8 cellular contexts compared by ENCODE assay signal in the genomic region with DNA sequence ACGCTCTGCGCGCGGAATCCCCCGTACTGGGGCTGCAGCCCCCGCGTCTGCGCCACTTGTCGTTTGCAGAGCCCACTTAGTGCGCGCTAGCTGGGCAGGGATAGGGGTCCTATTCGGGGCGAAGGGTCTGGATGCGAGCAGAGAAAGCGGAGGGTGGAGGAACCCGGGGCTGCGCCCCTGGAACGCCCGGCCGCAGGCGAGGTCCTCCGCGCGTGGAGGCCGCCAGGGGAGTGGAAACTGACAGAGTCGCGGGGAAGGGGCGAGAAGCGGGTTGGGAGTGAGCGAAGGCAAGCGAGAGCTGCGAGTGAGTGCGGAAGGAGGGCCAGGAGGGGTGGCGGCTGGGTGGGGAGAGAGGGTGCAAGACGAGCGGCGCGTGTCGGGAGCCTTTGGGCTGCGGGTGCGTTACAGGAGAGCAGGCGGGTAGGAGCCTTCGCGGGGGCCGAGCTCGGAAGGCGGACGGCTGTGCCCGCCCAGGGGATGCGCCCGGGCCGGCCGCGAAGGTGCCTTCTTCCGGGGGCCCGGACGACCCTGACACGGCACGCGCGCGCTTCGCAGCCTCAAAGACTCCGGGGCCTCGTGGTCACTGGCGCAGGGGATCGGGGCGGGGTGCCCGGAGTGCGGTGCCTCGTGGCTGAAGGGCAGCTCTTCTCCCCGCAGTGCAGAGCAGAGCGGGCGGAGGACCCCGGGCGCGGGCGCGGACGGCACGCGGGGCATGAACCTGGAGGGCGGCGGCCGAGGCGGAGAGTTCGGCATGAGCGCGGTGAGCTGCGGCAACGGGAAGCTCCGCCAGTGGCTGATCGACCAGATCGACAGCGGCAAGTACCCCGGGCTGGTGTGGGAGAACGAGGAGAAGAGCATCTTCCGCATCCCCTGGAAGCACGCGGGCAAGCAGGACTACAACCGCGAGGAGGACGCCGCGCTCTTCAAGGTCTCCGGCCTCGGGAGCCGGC. TPM values are rescaled to one million over a fixed set of nuclear protein-coding genes. Genes with fewer than 3 reads are reported as not detected.
A peak's percentile ranks its signal among the peaks of the same experiment; 100 is the strongest.
DNase-seq lines count a peak whose midpoint lies in the region; ATAC-seq, FAIRE-seq and TF ChIP-seq lines count a peak whose summit lies in the region.

No MANE protein-coding gene starts in this region.

- H3K4me1 ChIP-seq in HUES6 (ENCODE audit: control insufficient read depth, insufficient read depth, low read length) = 0 out of 2 replicates have a peak, but pooled peaks cover 3% of the 10 kb centered on the region

- peaks cover 45% of the 10 kb centered on the region for H3K4me1 Mint-ChIP-seq in activated T-helper 2 cell treated with anti-CD3 and anti-CD28 coated beads, Interferon-gamma antibody, Interleukin-2, Interleukin-4, amounts not matched to agents 10 μg/mL and 5 μg/mL and 100 μg/mL, durations not matched to agents 14 hours and 24 hours and 36 hours (ENCODE audit: low read depth)
- peaks cover 63% of the 10 kb centered on the region for H3K4me1 Mint-ChIP-seq in stimulated activated effector memory CD8-positive, alpha-beta T cell treated with anti-CD3 and anti-CD28 coated beads, Interleukin-12 subunit alpha, Interleukin-12 subunit beta, amount 100 ng/mL, for 72 hours

- no peaks in the 10 kb centered on the region for H3K9me3 Mint-ChIP-seq in activated T-helper 2 cell treated with anti-CD3 and anti-CD28 coated beads, Interferon-gamma antibody, Interleukin-2, Interleukin-4, amounts not matched to agents 10 μg/mL and 5 μg/mL and 100 μg/mL, durations not matched to agents 14 hours and 24 hours and 36 hours
- H3K9me3 Mint-ChIP-seq in stimulated activated effector memory CD8-positive, alpha-beta T cell treated with anti-CD3 and anti-CD28 coated beads, Interleukin-12 subunit alpha, Interleukin-12 subunit beta, amount 100 ng/mL, for 72 hours = no peaks in the 10 kb centered on the region

- H3K4me3 Mint-ChIP-seq in activated T-helper 2 cell treated with anti-CD3 and anti-CD28 coated beads, Interferon-gamma antibody, Interleukin-2, Interleukin-4, amounts not matched to agents 10 μg/mL and 5 μg/mL and 100 μg/mL, durations not matched to agents 14 hours and 24 hours and 36 hours (ENCODE audit: low read depth) = peak overlapping the region; percentile 95
- H3K4me3 Mint-ChIP-seq in stimulated activated effector memory CD8-positive, alpha-beta T cell treated with anti-CD3 and anti-CD28 coated beads, Interleukin-12 subunit alpha, Interleukin-12 subunit beta, amount 100 ng/mL, for 72 hours = peak overlapping the region; percentile 96

- no peak overlapping the region for H3K27ac ChIP-seq in HUES6 (ENCODE audit: low read depth, low read length)

- no peak for FAIRE-seq in H54 (lab: Jason Lieb, UNC)

- DNase-seq in activated T-helper 2 cell treated with anti-CD3 and anti-CD28 coated beads, Interferon-gamma antibody, Interleukin-2, Interleukin-4, amounts not matched to agents 10 μg/mL and 5 μg/mL and 100 μg/mL, durations not matched to agents 14 hours and 24 hours and 36 hours (ENCODE audit: low spot score) = peak; percentile 58
- DNase-seq in iPS-NIHi11 (ENCODE audit: low spot score) (peak; percentile 56), NCI-H82 treated with DMSO at 0.1 percent for 48 hours (lab: John Stamatoyannopoulos, UW; ENCODE audit: unreplicated experiment) (no peak), anterior cingulate cortex (lab: John Stamatoyannopoulos, UW) (no peak), H54 (ENCODE audit: insufficient read length, low spot score) (no peak)
- DNase-seq in stimulated activated effector memory CD8-positive, alpha-beta T cell treated with anti-CD3 and anti-CD28 coated beads, Interleukin-12 subunit alpha, Interleukin-12 subunit beta, amount 100 ng/mL, for 72 hours (ENCODE audit: low spot score in 2 of 2) = peak in 1 of 2 donors; percentile 70

- H3K9me3 ChIP-seq in HUES6 (ENCODE audit: control insufficient read depth, insufficient read depth, low read depth, low read length) = no peaks in the 10 kb centered on the region

- H3K36me3 Mint-ChIP-seq in activated T-helper 2 cell treated with anti-CD3 and anti-CD28 coated beads, Interferon-gamma antibody, Interleukin-2, Interleukin-4, amounts not matched to agents 10 μg/mL and 5 μg/mL and 100 μg/mL, durations not matched to agents 14 hours and 24 hours and 36 hours (ENCODE audit: low read depth) = peaks cover 60% of the 10 kb centered on the region
- peaks cover 77% of the 10 kb centered on the region for H3K36me3 Mint-ChIP-seq in stimulated activated effector memory CD8-positive, alpha-beta T cell treated with anti-CD3 and anti-CD28 coated beads, Interleukin-12 subunit alpha, Interleukin-12 subunit beta, amount 100 ng/mL, for 72 hours

- no peaks in the 10 kb centered on the region for H3K36me3 ChIP-seq in HUES6 (ENCODE audit: control insufficient read depth, insufficient read depth, low read length)

- H3K27me3 Mint-ChIP-seq in activated T-helper 2 cell treated with anti-CD3 and anti-CD28 coated beads, Interferon-gamma antibody, Interleukin-2, Interleukin-4, amounts not matched to agents 10 μg/mL and 5 μg/mL and 100 μg/mL, durations not matched to agents 14 hours and 24 hours and 36 hours (ENCODE audit: low read depth) = no peaks in the 10 kb centered on the region

- H3K4me3 ChIP-seq in HUES6 (ENCODE audit: low read depth, low read length) = peak overlapping the region; percentile 63

- intact Hi-C loops in activated T-helper 2 cell treated with anti-CD3 and anti-CD28 coated beads, Interferon-gamma antibody, Interleukin-2, Interleukin-4, amounts not matched to agents 10 μg/mL and 5 μg/mL and 100 μg/mL, durations not matched to agents 14 hours and 24 hours and 36 hours (cut with micrococcal nuclease) = loop anchor here (5.0 kb wide), 1 partner anchor 990 kb away; no protein-coding TSS in a partner anchor

- no peak for TF ChIP-seq POLR2A in H54 (IDR thresholded peaks at IDR 0.05; ENCODE audit: low read depth, low read length)

- no peak overlapping the region for H3K9ac ChIP-seq in HUES6 (ENCODE audit: low read length)

- H3K27me3 ChIP-seq in HUES6 (ENCODE audit: control insufficient read depth, insufficient read depth, low read length) = peaks cover 95% of the 10 kb centered on the region

- peak overlapping the region; percentile 80 for H3K27ac Mint-ChIP-seq in activated T-helper 2 cell treated with anti-CD3 and anti-CD28 coated beads, Interferon-gamma antibody, Interleukin-2, Interleukin-4, amounts not matched to agents 10 μg/mL and 5 μg/mL and 100 μg/mL, durations not matched to agents 14 hours and 24 hours and 36 hours
- peak overlapping the region; percentile 99 for H3K27ac Mint-ChIP-seq in stimulated activated effector memory CD8-positive, alpha-beta T cell treated with anti-CD3 and anti-CD28 coated beads, Interleukin-12 subunit alpha, Interleukin-12 subunit beta, amount 100 ng/mL, for 72 hours

- peak; percentile 1 for ATAC-seq in stimulated activated effector memory CD8-positive, alpha-beta T cell treated with anti-CD3 and anti-CD28 coated beads, Interleukin-12 subunit alpha, Interleukin-12 subunit beta, amount 100 ng/mL, for 72 hours
- ATAC-seq in GM18868 (IDR thresholded peaks at IDR 0.05; ENCODE audit: unreplicated experiment) = no peak

RNA-seq across cellular contexts. Expression of gene IRF4, which starts 1.2 kb away (rescaled TPM):
- 1,053 and 1,062 TPM in 2 replicates for total RNA-seq in activated T-helper 2 cell treated with anti-CD3 and anti-CD28 coated beads, Interferon-gamma antibody, Interleukin-2, Interleukin-4, amounts not matched to agents 10 μg/mL and 5 μg/mL and 100 μg/mL, durations not matched to agents 14 hours and 24 hours and 36 hours

Comparison
In these comparisons a context has a peak if more than half of its experiments do, and no peak if none do; other contexts are left out.
1. DNase-seq: peak in activated T-helper 2 cell treated with anti-CD3 and anti-CD28 coated beads, Interferon-gamma antibody, Interleukin-2, Interleukin-4, amounts not matched to agents 10 μg/mL and 5 μg/mL and 100 μg/mL, durations not matched to agents 14 hours and 24 hours and 36 hours (single experiment) and iPS-NIHi11 (single experiment); none in NCI-H82 treated with DMSO at 0.1 percent for 48 hours (single experiment), anterior cingulate cortex (0 of 58) and H54 (single experiment).